15 cellular contexts compared by ENCODE assay signal in the genomic region with DNA sequence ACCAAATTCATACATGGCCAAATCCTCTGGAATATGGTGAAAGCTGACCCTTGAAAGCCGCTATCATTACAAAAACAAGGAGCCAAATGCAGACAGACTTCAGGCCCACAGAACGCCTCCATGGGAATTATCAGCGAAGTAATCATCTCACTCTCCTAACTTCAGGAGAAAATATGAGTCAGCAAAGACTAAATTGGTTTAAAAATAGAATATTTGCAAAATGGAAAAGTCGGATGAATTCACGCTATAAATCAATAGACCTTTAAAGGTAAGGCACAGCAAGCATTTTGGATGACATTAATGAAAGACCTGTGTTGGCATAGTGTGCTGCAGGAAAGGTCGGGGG. TPM values are rescaled to one million over a fixed set of nuclear protein-coding genes. Genes with fewer than 3 reads are reported as not detected.
A peak's percentile ranks its signal among the peaks of the same experiment; 100 is the strongest.
DNase-seq lines count a peak whose midpoint lies in the region; TF ChIP-seq lines count a peak whose summit lies in the region.
"Had no signal": no experiment of that assay in that cellular context is flagged by ENCODE, and none has a peak within 500 bp of the region (broad histone marks: within the 10 kb centered on the region; RNA-seq: fewer than 3 reads in every experiment).

No MANE protein-coding gene starts in this region.

- H3K27me3 ChIP-seq in cardiac muscle cell (no peaks in the 10 kb centered on the region), esophagus muscularis mucosa (no peaks in the 10 kb centered on the region), uterus (no peaks in the 10 kb centered on the region)
- H3K27me3 ChIP-seq: testis had no signal

- TF ChIP-seq CTCF in cardiac muscle cell (IDR thresholded peaks at IDR 0.05; ENCODE audit: low read depth, low read length) (no peak), esophagus muscularis mucosa (IDR thresholded peaks at IDR 0.05) (no peak), nephron (IDR thresholded peaks at IDR 0.05; ENCODE audit: unreplicated experiment in 3 of 3) (no peak), uterus (IDR thresholded peaks at IDR 0.05) (no peak)

- H3K36me3 ChIP-seq in cardiac muscle cell (no peaks in the 10 kb centered on the region), esophagus muscularis mucosa (no peaks in the 10 kb centered on the region), uterus (no peaks in the 10 kb centered on the region)

- no peaks in the 10 kb centered on the region for H3K36me3 Mint-ChIP-seq in nephron (ENCODE audit: low read depth)

- DNase-seq in cardiac muscle cell (ENCODE audit: low read depth in 1 of 2, low spot score in 1 of 2): peak in 1 of 2 donors; percentile 59
- no peak for DNase-seq in cardiac septum (ENCODE audit: low spot score)
- no peak for DNase-seq in esophagus muscularis mucosa (ENCODE audit: extremely low spot score)
- DNase-seq in uterus: no peak
- no peak for DNase-seq in DMS153 treated with DMSO at 0.1 percent for 48 hours (lab: John Stamatoyannopoulos, UW; ENCODE audit: unreplicated experiment)
- no peak for DNase-seq in NCI-H2029 (lab: John Stamatoyannopoulos, UW)
- DNase-seq in HT-29 (ENCODE audit: low spot score): no peak
- DNase-seq: activated T-cell treated with anti-CD3 and anti-CD28 coated beads, Interleukin-2, amount 50 U/mL, for 72 hours; central memory CD4-positive, alpha-beta T cell; DMS53; NCI-H524 treated with DMSO at 0.1 percent for 48 hours had no signal

- H3K9me3 ChIP-seq in cardiac muscle cell (ENCODE audit: low read depth) (no peaks in the 10 kb centered on the region), esophagus muscularis mucosa (no peaks in the 10 kb centered on the region), uterus (no peaks in the 10 kb centered on the region)
- H3K9me3 ChIP-seq: testis had no signal

- peak overlapping the region; percentile 62 for H3K27ac ChIP-seq in cardiac muscle cell
- H3K27ac ChIP-seq in esophagus muscularis mucosa (replicated peaks in 1 of 4): peak overlapping the region; percentile 82 to 86 (median 84)
- peak overlapping the region; percentile 77 to 83 for H3K27ac ChIP-seq in uterus
- H3K27ac ChIP-seq: 22Rv1, SK-N-MC, testis had no signal

- WGBS in esophagus muscularis mucosa: 53% methylated on average over 6 of the region's 6 CpGs

- no peak for TF ChIP-seq POLR2A in esophagus muscularis mucosa (IDR thresholded peaks at IDR 0.05; ENCODE audit: low read depth)
- TF ChIP-seq POLR2A in uterus (IDR thresholded peaks at IDR 0.05): no peak

- H3K4me3 ChIP-seq in cardiac muscle cell (no peak overlapping the region), esophagus muscularis mucosa (peak overlapping the region in 3 of 4 donors; percentile 26 to 46 (median 35)), uterus (peak overlapping the region in 1 of 2 donors; percentile 8)
- H3K4me3 ChIP-seq: SK-N-MC, testis had no signal

- no peak for TF ChIP-seq EP300 in esophagus muscularis mucosa (IDR thresholded peaks at IDR 0.05)

- intact Hi-C loops in cardiac septum (cut with DNase I) (no loop called here), esophagus muscularis mucosa (cut with DNase I) (loop anchor here (5.0 kb wide), 1 partner anchor 51 kb away; no protein-coding TSS in a partner anchor), uterus (cut with DNase I; ENCODE audit: low total_unique reads) (no loop called here)

- no peaks in the 10 kb centered on the region for H3K27me3 Mint-ChIP-seq in nephron (ENCODE audit: low read depth)

- H3K4me3 Mint-ChIP-seq in nephron: peak overlapping the region in 2 of 3 experiments; percentile 45 to 51
- H3K4me3 Mint-ChIP-seq: activated T-cell treated with anti-CD3 and anti-CD28 coated beads, Interleukin-2, amount 50 U/mL, for 72 hours had no signal

- H3K4me1 ChIP-seq in cardiac muscle cell (ENCODE audit: low read depth) (peaks cover 20% of the 10 kb centered on the region), esophagus muscularis mucosa (peaks cover 12 to 64% (median 44%) of the 10 kb centered on the region in 4 donors), uterus (no peaks in the 10 kb centered on the region)

- peak overlapping the region; percentile 81 to 90 (median 85) for H3K27ac Mint-ChIP-seq in nephron
- H3K27ac Mint-ChIP-seq: activated T-cell treated with anti-CD3 and anti-CD28 coated beads, Interleukin-2, amount 50 U/mL, for 72 hours had no signal

- H3K9me3 Mint-ChIP-seq in nephron: no peaks in the 10 kb centered on the region
- H3K9me3 Mint-ChIP-seq: activated T-cell treated with anti-CD3 and anti-CD28 coated beads, Interleukin-2, amount 50 U/mL, for 72 hours had no signal

- H3K4me1 Mint-ChIP-seq in nephron: peaks cover 48% of the 10 kb centered on the region

RNA-seq across cellular contexts. Expression of a gene that starts 5.3 kb away (rescaled TPM):
- 21.8 and 34.9 TPM in 2 replicates for total RNA-seq in cardiac muscle cell
- polyA plus RNA-seq in cardiac muscle cell: 5.1 and 22.0 TPM in 2 replicates
- 29.4 TPM for total RNA-seq in cardiac septum
- 10 to 100 TPM; 45.1 to 70.1 (median 65.3) TPM for total RNA-seq in esophagus muscularis mucosa
- total RNA-seq in uterus: 10 to 100 TPM in 3 of 4 donors, 1 to 10 TPM in 1; 9.0 to 70.5 (median 20.5) TPM
- total RNA-seq in HT-29 (2014; rRNA removed; shearing (Covaris generic)): 17.7 and 19.7 TPM in 2 replicates
